ENCODE assay signal across 18 cellular contexts in the genomic region with DNA sequence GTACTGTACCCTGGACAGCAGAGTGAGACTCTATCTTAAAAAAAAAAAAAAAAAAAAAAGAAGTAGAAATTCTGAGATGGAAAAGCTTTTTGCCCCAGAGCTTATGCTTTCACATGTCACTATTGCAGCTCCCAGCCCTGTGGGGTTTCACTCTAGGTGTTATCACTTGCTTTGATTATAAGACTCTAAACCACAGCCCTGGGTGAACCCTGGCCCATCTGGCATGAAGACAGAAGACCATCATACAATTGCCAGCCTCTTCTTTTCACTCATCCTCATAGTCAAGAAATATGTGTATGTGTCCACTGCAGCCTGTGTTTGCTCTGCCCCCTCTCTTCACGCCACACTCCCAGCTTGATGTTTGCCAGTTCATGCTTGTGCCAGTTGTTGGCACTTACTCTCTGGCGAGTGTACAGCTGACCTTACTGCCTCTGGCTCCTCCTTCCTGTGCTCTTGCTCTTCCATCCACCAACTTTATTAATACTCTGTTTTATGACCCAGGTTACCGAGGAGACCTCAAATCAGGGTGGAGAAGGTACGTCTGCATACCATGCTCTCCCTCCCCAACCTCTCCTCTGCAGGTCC.
"Had no signal": no experiment of that assay in that cellular context is flagged by ENCODE, and none has a peak within 500 bp of the region (broad histone marks: within the 10 kb centered on the region; RNA-seq: fewer than 3 reads in every experiment).

No MANE protein-coding gene starts in this region.

- DNase-seq: activated naive CD4-positive, alpha-beta T cell; activated naive CD8-positive, alpha-beta T cell treated with anti-CD3 and anti-CD28 coated beads, Interleukin-2, amount 10 ng/mL, durations not matched to agents 7 days and 5 days; islet precursor cell; nucleus accumbens; posterior cingulate gyrus; small intestine; stimulated activated CD4-positive, alpha-beta T cell treated with anti-CD3 and anti-CD28 coated beads, Interleukin-4, amount 100 ng/mL, for 24 hours; stimulated activated naive CD4-positive, alpha-beta T cell treated with Interleukin-2 at 50 U/mL for 16 hours; T-helper 9 cell; upper lobe of right lung had no signal

- H3K4me3 ChIP-seq: coronary artery, hepatocyte, suprapubic skin, upper lobe of right lung had no signal

- H3K4me3 Mint-ChIP-seq: activated naive CD8-positive, alpha-beta T cell treated with anti-CD3 and anti-CD28 coated beads, Interleukin-2, amount 10 ng/mL, durations not matched to agents 7 days and 5 days; brain; central memory CD8-positive, alpha-beta T cell; nephron had no signal

- H3K4me1 ChIP-seq: upper lobe of right lung had no signal

- H3K36me3 ChIP-seq: suprapubic skin, upper lobe of right lung had no signal

- H3K27ac ChIP-seq: coronary artery, hepatocyte, suprapubic skin, upper lobe of right lung had no signal

- H3K4me2 ChIP-seq: hepatocyte had no signal

- H3K9me3 Mint-ChIP-seq: activated naive CD8-positive, alpha-beta T cell treated with anti-CD3 and anti-CD28 coated beads, Interleukin-2, amount 10 ng/mL, durations not matched to agents 7 days and 5 days; central memory CD8-positive, alpha-beta T cell; nephron had no signal

- H3K9me3 ChIP-seq: suprapubic skin, upper lobe of right lung had no signal

- H3K27ac Mint-ChIP-seq: activated naive CD8-positive, alpha-beta T cell treated with anti-CD3 and anti-CD28 coated beads, Interleukin-2, amount 10 ng/mL, durations not matched to agents 7 days and 5 days; nephron had no signal

- H3K27me3 ChIP-seq: hepatocyte, suprapubic skin, upper lobe of right lung had no signal

- H3K36me3 Mint-ChIP-seq: activated naive CD8-positive, alpha-beta T cell treated with anti-CD3 and anti-CD28 coated beads, Interleukin-2, amount 10 ng/mL, durations not matched to agents 7 days and 5 days; brain had no signal

- ATAC-seq: activated CD4-positive, CD25-positive, alpha-beta regulatory T cell treated with anti-CD3 and anti-CD28 coated beads, Interleukin-2, amount 50 U/mL, for 24 hours; esophagus mucosa; upper lobe of right lung had no signal

- H3K79me2 ChIP-seq: hepatocyte had no signal

- H3K4me1 Mint-ChIP-seq: central memory CD8-positive, alpha-beta T cell had no signal

- H2AFZ ChIP-seq: hepatocyte had no signal

- H3K27me3 Mint-ChIP-seq: central memory CD8-positive, alpha-beta T cell had no signal
